Comparison of ENCODE assay signal across 11 cellular contexts in genomic region chr1:181131255-181131901, GRCh38. TPM values are rescaled to one million over a fixed set of nuclear protein-coding genes. Genes with fewer than 3 reads are reported as not detected.
DNase-seq lines count a peak whose midpoint lies in the region; ATAC-seq and TF ChIP-seq lines count a peak whose summit lies in the region.
"Had no signal": no experiment of that assay in that cellular context is flagged by ENCODE, and none has a peak within 500 bp of the region (broad histone marks: within the 10 kb centered on the region; RNA-seq: fewer than 3 reads in every experiment).

No MANE protein-coding gene starts in this region.

- in situ Hi-C loops in KBM-7 (cut with MboI; ENCODE audit: low pct_unique_long_range_greater_than_20kb, low sequenced_read_pairs), result no loop called here

- H3K9me3 Mint-ChIP-seq in activated T-cell treated with anti-CD3 and anti-CD28 coated beads, Interleukin-2, amount 50 U/mL, for 72 hours, result no peaks in the 10 kb centered on the region
- H3K9me3 Mint-ChIP-seq: mesothelial cell of epicardium had no signal

- no peak overlapping the region for H3K27ac Mint-ChIP-seq in activated T-cell treated with anti-CD3 and anti-CD28 coated beads, Interleukin-2, amount 50 U/mL, for 72 hours
- H3K27ac Mint-ChIP-seq: activated CD4-positive, alpha-beta T cell treated with anti-CD3 and anti-CD28 coated beads for 36 hours; mesothelial cell of epicardium had no signal

- ATAC-seq in GM21528 (IDR thresholded peaks at IDR 0.05; ENCODE audit: low FRiP score, unreplicated experiment) (peak; percentile 29), HG03565 (IDR thresholded peaks at IDR 0.05; ENCODE audit: unreplicated experiment) (no peak)
- ATAC-seq in activated T-cell treated with anti-CD3 and anti-CD28 coated beads, Interleukin-2, amount 50 U/mL, for 72 hours (replicated peaks in 1 of 2), result no peak
- ATAC-seq: activated CD4-positive, alpha-beta T cell treated with anti-CD3 and anti-CD28 coated beads for 36 hours had no signal

- H3K27me3 Mint-ChIP-seq in activated T-cell treated with anti-CD3 and anti-CD28 coated beads, Interleukin-2, amount 50 U/mL, for 72 hours (ENCODE audit: low read depth), result peaks cover 16% of the 10 kb centered on the region

- no peak overlapping the region for H3K4me3 Mint-ChIP-seq in activated T-cell treated with anti-CD3 and anti-CD28 coated beads, Interleukin-2, amount 50 U/mL, for 72 hours
- H3K4me3 Mint-ChIP-seq: activated CD4-positive, alpha-beta T cell treated with anti-CD3 and anti-CD28 coated beads for 36 hours; mesothelial cell of epicardium had no signal

- peak; percentile 91 for DNase-seq in KBM-7
- peak; percentile 56 for DNase-seq in germinal center (ENCODE audit: low spot score)
- DNase-seq in NCI-H345 treated with DMSO at 0.1 percent for 48 hours (lab: John Stamatoyannopoulos, UW; ENCODE audit: unreplicated experiment), result no peak
- no peak for DNase-seq in GM19240 (ENCODE audit: insufficient read length, low spot score)
- DNase-seq in activated T-cell treated with anti-CD3 and anti-CD28 coated beads, Interleukin-2, amount 50 U/mL, for 72 hours, result no peak
- DNase-seq: activated CD4-positive, alpha-beta T cell treated with anti-CD3 and anti-CD28 coated beads for 36 hours; trophoblast cell had no signal

- H3K36me3 Mint-ChIP-seq in activated T-cell treated with anti-CD3 and anti-CD28 coated beads, Interleukin-2, amount 50 U/mL, for 72 hours (ENCODE audit: insufficient read depth in 2 of 2), result no peaks in the 10 kb centered on the region
- H3K36me3 Mint-ChIP-seq: mesothelial cell of epicardium had no signal

- TF ChIP-seq POLR2A in GM15510 (IDR thresholded peaks at IDR 0.05; ENCODE audit: borderline replicate concordance, extremely low read depth, insufficient read length), result peak; percentile 31

- H3K4me1 Mint-ChIP-seq in activated T-cell treated with anti-CD3 and anti-CD28 coated beads, Interleukin-2, amount 50 U/mL, for 72 hours (ENCODE audit: low read depth), result peaks cover 50% of the 10 kb centered on the region

RNA-seq across cellular contexts. Expression of gene IER5, which starts 42.9 kb away (rescaled TPM):
- total RNA-seq in activated T-cell treated with anti-CD3 and anti-CD28 coated beads, Interleukin-2, amount 50 U/mL, for 72 hours, result 10 to 100 TPM; 71.8 to 72.2 TPM

Comparison
In these comparisons a context has a peak if more than half of its experiments do, and no peak if none do; other contexts are left out.
1. DNase-seq: peak in KBM-7 (single experiment) and germinal center (single experiment); none in NCI-H345 treated with DMSO at 0.1 percent for 48 hours (single experiment), GM19240 (single experiment) and activated T-cell treated with anti-CD3 and anti-CD28 coated beads, Interleukin-2, amount 50 U/mL, for 72 hours (0 of 2).